In the genomic region with DNA sequence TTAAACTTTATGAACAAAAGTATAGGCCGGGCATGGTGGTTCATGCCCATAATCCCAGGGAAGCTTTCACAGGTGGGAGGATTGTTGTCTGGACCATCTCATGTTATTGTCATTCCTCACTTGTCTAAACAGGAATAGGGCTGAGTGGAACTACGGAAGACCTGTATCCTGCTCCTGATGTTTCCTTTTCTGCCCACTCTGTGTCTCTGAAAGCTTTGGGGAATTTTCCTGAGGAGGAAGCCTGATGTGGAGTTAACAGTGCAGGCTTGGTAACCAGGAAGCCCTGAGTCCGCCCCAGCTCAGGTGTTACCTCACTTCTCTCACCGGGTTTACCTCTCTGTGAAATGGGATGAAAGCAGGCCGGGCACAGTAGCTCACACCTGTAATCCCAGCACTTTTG, we compare ENCODE assay signal across 23 cellular contexts.
"Had no signal": no experiment of that assay in that cellular context is flagged by ENCODE, and none has a peak within 500 bp of the region (broad histone marks: within the 10 kb centered on the region; RNA-seq: fewer than 3 reads in every experiment).

No MANE protein-coding gene starts in this region.

- H3K27me3 ChIP-seq: gastrocnemius medialis, heart left ventricle, hepatocyte, left lung, right atrium auricular region, stomach, thyroid gland, vagina had no signal

- ATAC-seq: gastrocnemius medialis; heart left ventricle; left cardiac atrium; left lung; mucosa of descending colon; sciatic nerve; stimulated activated effector memory CD8-positive, alpha-beta T cell treated with anti-CD3 and anti-CD28 coated beads, Interleukin-12 subunit alpha, Interleukin-12 subunit beta, amount 100 ng/mL, for 72 hours had no signal

- H3K27ac ChIP-seq: gastrocnemius medialis, heart left ventricle, hepatocyte, left lung, prostate gland, right atrium auricular region, stomach, thyroid gland, vagina had no signal

- H3K9me3 ChIP-seq: gastrocnemius medialis, heart left ventricle, left lung, mucosa of descending colon, prostate gland, right atrium auricular region, stomach, thyroid gland, vagina had no signal

- H3K4me1 ChIP-seq: prostate gland had no signal

- DNase-seq: effector CD8-positive, alpha-beta T cell; endodermal cell; gastrocnemius medialis; heart left ventricle; left cardiac atrium; left lung; mesenchymal stem cell; mucosa of descending colon; naive B cell; nucleus accumbens; stimulated activated CD4-positive, alpha-beta T cell treated with anti-CD3 and anti-CD28 coated beads, Interleukin-2, amount 100 ng/mL, for 24 hours; stimulated activated CD4-positive, alpha-beta T cell treated with anti-CD3 and anti-CD28 coated beads, Interleukin-4, amount 100 ng/mL, for 24 hours; stimulated activated naive CD4-positive, alpha-beta T cell treated with Interleukin-2 at 50 U/mL for 16 hours; stomach; thyroid gland; trophoblast cell had no signal

- H3K36me3 ChIP-seq: gastrocnemius medialis, prostate gland, right atrium auricular region, thyroid gland, vagina had no signal

- H3K4me3 ChIP-seq: gastrocnemius medialis, heart left ventricle, hepatocyte, left lung, mucosa of descending colon, prostate gland, right atrium auricular region, smooth muscle cell, stomach, thyroid gland, vagina had no signal
